Comparison of ENCODE assay signal across 8 cellular contexts in the genomic region with DNA sequence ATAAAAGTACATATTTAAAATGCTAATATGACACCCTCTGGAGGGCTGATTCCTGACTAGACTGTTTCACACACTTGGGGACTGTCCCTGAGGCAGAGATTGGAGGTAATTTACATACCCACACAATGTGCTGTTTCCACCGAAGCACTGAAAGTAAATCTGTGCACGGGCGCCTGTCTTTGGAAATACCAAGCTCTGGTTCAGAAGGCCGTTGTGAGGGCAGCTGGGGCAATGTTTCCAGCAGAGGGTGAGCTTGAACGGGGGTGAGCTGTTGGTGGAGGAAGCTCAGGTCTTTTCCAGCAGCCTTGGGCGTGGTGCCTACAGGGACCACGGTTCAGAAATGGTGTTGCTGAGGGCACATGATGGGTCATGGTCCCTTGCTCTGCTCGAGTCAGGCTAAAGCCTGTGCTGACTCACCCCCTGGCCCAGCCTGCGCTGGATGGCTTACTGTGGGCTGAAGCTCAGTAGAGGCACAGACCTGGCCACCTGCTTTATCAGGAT. TPM values are rescaled to one million over a fixed set of nuclear protein-coding genes. Genes with fewer than 3 reads are reported as not detected.
DNase-seq lines count a peak whose midpoint lies in the region; ATAC-seq and TF ChIP-seq lines count a peak whose summit lies in the region.

No MANE protein-coding gene starts in this region.

- H3K4me1 ChIP-seq in vagina, result peaks cover 33% of the 10 kb centered on the region

- no peak for TF ChIP-seq POLR2A in vagina (IDR thresholded peaks at IDR 0.05)

- no peaks in the 10 kb centered on the region for H3K36me3 ChIP-seq in vagina

- H3K27me3 ChIP-seq in vagina, result no peaks in the 10 kb centered on the region

- TF ChIP-seq CTCF in vagina (IDR thresholded peaks at IDR 0.05), result no peak

- no peaks in the 10 kb centered on the region for H3K36me3 Mint-ChIP-seq in activated CD4-positive, alpha-beta T cell treated with anti-CD3 and anti-CD28 coated beads, Interleukin-2, amount 10 ng/mL, durations not matched to agents 24 days and 14 days (ENCODE audit: low read depth)
- H3K36me3 Mint-ChIP-seq in naive B cell, result no peaks in the 10 kb centered on the region

- intact Hi-C loops in activated CD4-positive, alpha-beta T cell treated with anti-CD3 and anti-CD28 coated beads, Interleukin-2, amount 10 ng/mL, durations not matched to agents 24 days and 14 days (cut with micrococcal nuclease), result loop anchor here (1.0 to 10.0 kb wide), 3 partner anchors 111 to 502 kb away; no protein-coding TSS in a partner anchor
- intact Hi-C loops in vagina (cut with DNase I), result loop anchor here (5.0 kb wide), 1 partner anchor 67 kb away; a partner anchor contains a TSS

- DNase-seq in activated CD4-positive, alpha-beta T cell treated with anti-CD3 and anti-CD28 coated beads, Interleukin-2, amount 10 ng/mL, durations not matched to agents 24 days and 14 days, result peak; percentile 66
- peak; percentile 57 for DNase-seq in naive B cell
- no peak for DNase-seq in medulla oblongata (ENCODE audit: extremely low spot score)
- no peak for DNase-seq in vagina (ENCODE audit: extremely low spot score in 2 of 2)
- DNase-seq in NCI-H526 treated with DMSO at 0.1 percent for 48 hours (lab: John Stamatoyannopoulos, UW), result no peak
- no peak for DNase-seq in NCI-H1417 treated with DMSO at 0.1 percent for 48 hours (lab: John Stamatoyannopoulos, UW)

- no peaks in the 10 kb centered on the region for H3K9me3 Mint-ChIP-seq in activated CD4-positive, alpha-beta T cell treated with anti-CD3 and anti-CD28 coated beads, Interleukin-2, amount 10 ng/mL, durations not matched to agents 24 days and 14 days
- H3K9me3 Mint-ChIP-seq in naive B cell, result peaks cover 0 to 2% (median 0%) of the 10 kb centered on the region in 7 donors

- H3K27ac Mint-ChIP-seq in activated CD4-positive, alpha-beta T cell treated with anti-CD3 and anti-CD28 coated beads, Interleukin-2, amount 10 ng/mL, durations not matched to agents 24 days and 14 days, result no peak overlapping the region
- peak overlapping the region in 4 of 6 donors; percentile 57 to 89 (median 72) for H3K27ac Mint-ChIP-seq in naive B cell

- no peak overlapping the region for H3K4me3 ChIP-seq in vagina

- H3K4me3 Mint-ChIP-seq in activated CD4-positive, alpha-beta T cell treated with anti-CD3 and anti-CD28 coated beads, Interleukin-2, amount 10 ng/mL, durations not matched to agents 24 days and 14 days, result no peak overlapping the region
- H3K4me3 Mint-ChIP-seq in naive B cell, result peak overlapping the region; percentile 29 to 84 (median 70)

- H3K4me1 Mint-ChIP-seq in activated CD4-positive, alpha-beta T cell treated with anti-CD3 and anti-CD28 coated beads, Interleukin-2, amount 10 ng/mL, durations not matched to agents 24 days and 14 days, result peaks cover 24% of the 10 kb centered on the region
- peaks cover 25 to 40% (median 40%) of the 10 kb centered on the region in 3 donors for H3K4me1 Mint-ChIP-seq in naive B cell

- H3K9me3 ChIP-seq in vagina, result no peaks in the 10 kb centered on the region

- no peaks in the 10 kb centered on the region for H3K27me3 Mint-ChIP-seq in activated CD4-positive, alpha-beta T cell treated with anti-CD3 and anti-CD28 coated beads, Interleukin-2, amount 10 ng/mL, durations not matched to agents 24 days and 14 days
- H3K27me3 Mint-ChIP-seq in naive B cell, result peaks cover 8 to 10% (median 10%) of the 10 kb centered on the region in 3 donors

- peak; percentile 53 for ATAC-seq in GM18520 (IDR thresholded peaks at IDR 0.05; ENCODE audit: unreplicated experiment)
- ATAC-seq in HG02870 (IDR thresholded peaks at IDR 0.05; ENCODE audit: unreplicated experiment), result peak; percentile 84
- ATAC-seq in naive B cell (ENCODE audit: low read depth in 2 of 2), result peak; percentile 82 to 88

- H3K27ac ChIP-seq in vagina, result no peak overlapping the region

RNA-seq across cellular contexts. Expression of a gene that starts 25.8 kb away (rescaled TPM):
- total RNA-seq in activated CD4-positive, alpha-beta T cell treated with anti-CD3 and anti-CD28 coated beads, Interleukin-2, amount 10 ng/mL, durations not matched to agents 24 days and 14 days, result not detected in 2 replicates
- not detected for polyA plus RNA-seq in naive B cell (ENCODE audit: low read depth in 6 of 6)
- 5.2 TPM for total RNA-seq in vagina

Comparison
In these comparisons a context has a peak if more than half of its experiments do, and no peak if none do; other contexts are left out.
1. DNase-seq: peak in activated CD4-positive, alpha-beta T cell treated with anti-CD3 and anti-CD28 coated beads, Interleukin-2, amount 10 ng/mL, durations not matched to agents 24 days and 14 days (single experiment) and naive B cell (single experiment); none in medulla oblongata (single experiment), vagina (0 of 2), NCI-H526 treated with DMSO at 0.1 percent for 48 hours (single experiment) and NCI-H1417 treated with DMSO at 0.1 percent for 48 hours (single experiment).
2. Peak in every context shown above with its lines, with median percentiles within 50 percentile points of each other: ATAC-seq.